1 cellular context compared by ENCODE assay signal in the genomic region with DNA sequence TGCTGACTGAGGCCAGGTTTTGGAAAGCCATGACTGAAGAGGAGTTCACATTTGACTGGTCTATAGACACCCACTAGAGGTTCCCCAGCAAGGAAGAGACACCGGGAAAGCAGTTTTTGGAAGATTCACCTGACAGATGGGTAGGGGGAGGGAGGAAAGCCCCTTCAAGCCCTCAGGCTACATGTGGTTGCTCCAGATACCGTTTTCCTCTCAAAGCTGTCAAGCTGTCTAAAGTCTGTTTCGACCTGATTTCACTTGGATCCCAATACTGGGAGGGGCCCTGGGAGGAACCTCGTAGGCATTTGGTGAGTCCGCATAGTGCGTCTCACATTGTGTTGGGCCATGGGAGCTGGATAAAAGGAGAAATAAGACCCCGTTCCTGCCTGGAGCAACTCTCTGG.
A peak's percentile ranks its signal among the peaks of the same experiment; 100 is the strongest.
TF ChIP-seq lines count a peak whose summit lies in the region.

No MANE protein-coding gene starts in this region.

TF ChIP-seq in K562, 482 proteins besides CTCF, POLR2A, EP300 and RAD21:
- TF ChIP-seq TRIM24 (IDR thresholded peaks at IDR 0.05) (peak in 1 of 2 experiments; percentile 37; a peak in 1 of 4 replicates), POLR2AphosphoS5 (IDR thresholded peaks at IDR 0.05; ENCODE audit: control insufficient read depth, insufficient read depth, low read depth, low read length) (peak; percentile 28; the same call in 1 of the 2 replicates), NCOR1 (IDR thresholded peaks at IDR 0.05) (peak; percentile 40; the same call in 1 of the 2 replicates), TCF3 (CRISPR knock-in tag; IDR thresholded peaks at IDR 0.05) (peak; percentile 81), ZBTB7A (IDR thresholded peaks at IDR 0.05; ENCODE audit: borderline replicate concordance, control insufficient read depth, low read depth, low read length) (peak; percentile 62; the same call in 1 of the 2 replicates), MEIS2 (IDR thresholded peaks at IDR 0.05; ENCODE audit: partially characterized antibody) (peak; percentile 37), TAL1 (IDR thresholded peaks at IDR 0.05) (peak; percentile 76), TGIF2 (CRISPR knock-in tag; IDR thresholded peaks at IDR 0.05) (no peak), CXXC5 (CRISPR knock-in tag; IDR thresholded peaks at IDR 0.05) (no peak), CBFA2T3 (IDR thresholded peaks at IDR 0.05) (peak; percentile 79), ARID1B (IDR thresholded peaks at IDR 0.05) (peak; percentile 69), ZNF3 (CRISPR knock-in tag; IDR thresholded peaks at IDR 0.05) (no peak), BDP1 (IDR thresholded peaks at IDR 0.05; ENCODE audit: insufficient read depth, insufficient read length) (no peak), ESRRB (CRISPR knock-in tag; IDR thresholded peaks at IDR 0.05; ENCODE audit: borderline replicate concordance) (no peak), SAP30 (IDR thresholded peaks at IDR 0.05; ENCODE audit: borderline replicate concordance, insufficient read depth, low read depth, low read length, poor library complexity, severe bottlenecking) (no peak), TEAD4 (IDR thresholded peaks at IDR 0.05; ENCODE audit: low read length) (peak; percentile 39; the same call in 1 of the 2 replicates), TEAD4 (CRISPR knock-in tag; IDR thresholded peaks at IDR 0.05; ENCODE audit: borderline replicate concordance) (no peak), MTA2 (IDR thresholded peaks at IDR 0.05; ENCODE audit: low read depth) (peak; percentile 59), CBFA2T2 (conservative IDR thresholded peaks at IDR 0.05) (peak; percentile 68), CBX3 (IDR thresholded peaks at IDR 0.05; ENCODE audit: borderline replicate concordance in 1 of 2, low read length in 2 of 2) (no peak)
- TF ChIP-seq, protein P1, sequence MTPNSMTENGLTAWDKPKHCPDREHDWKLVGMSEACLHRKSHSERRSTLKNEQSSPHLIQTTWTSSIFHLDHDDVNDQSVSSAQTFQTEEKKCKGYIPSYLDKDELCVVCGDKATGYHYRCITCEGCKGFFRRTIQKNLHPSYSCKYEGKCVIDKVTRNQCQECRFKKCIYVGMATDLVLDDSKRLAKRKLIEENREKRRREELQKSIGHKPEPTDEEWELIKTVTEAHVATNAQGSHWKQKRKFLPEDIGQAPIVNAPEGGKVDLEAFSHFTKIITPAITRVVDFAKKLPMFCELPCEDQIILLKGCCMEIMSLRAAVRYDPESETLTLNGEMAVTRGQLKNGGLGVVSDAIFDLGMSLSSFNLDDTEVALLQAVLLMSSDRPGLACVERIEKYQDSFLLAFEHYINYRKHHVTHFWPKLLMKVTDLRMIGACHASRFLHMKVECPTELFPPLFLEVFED (CRISPR knock-in tag; conservative IDR thresholded peaks at IDR 0.05), result no peak
TF ChIP-seq in K562: peak in this region for 12.
